In the genomic region with DNA sequence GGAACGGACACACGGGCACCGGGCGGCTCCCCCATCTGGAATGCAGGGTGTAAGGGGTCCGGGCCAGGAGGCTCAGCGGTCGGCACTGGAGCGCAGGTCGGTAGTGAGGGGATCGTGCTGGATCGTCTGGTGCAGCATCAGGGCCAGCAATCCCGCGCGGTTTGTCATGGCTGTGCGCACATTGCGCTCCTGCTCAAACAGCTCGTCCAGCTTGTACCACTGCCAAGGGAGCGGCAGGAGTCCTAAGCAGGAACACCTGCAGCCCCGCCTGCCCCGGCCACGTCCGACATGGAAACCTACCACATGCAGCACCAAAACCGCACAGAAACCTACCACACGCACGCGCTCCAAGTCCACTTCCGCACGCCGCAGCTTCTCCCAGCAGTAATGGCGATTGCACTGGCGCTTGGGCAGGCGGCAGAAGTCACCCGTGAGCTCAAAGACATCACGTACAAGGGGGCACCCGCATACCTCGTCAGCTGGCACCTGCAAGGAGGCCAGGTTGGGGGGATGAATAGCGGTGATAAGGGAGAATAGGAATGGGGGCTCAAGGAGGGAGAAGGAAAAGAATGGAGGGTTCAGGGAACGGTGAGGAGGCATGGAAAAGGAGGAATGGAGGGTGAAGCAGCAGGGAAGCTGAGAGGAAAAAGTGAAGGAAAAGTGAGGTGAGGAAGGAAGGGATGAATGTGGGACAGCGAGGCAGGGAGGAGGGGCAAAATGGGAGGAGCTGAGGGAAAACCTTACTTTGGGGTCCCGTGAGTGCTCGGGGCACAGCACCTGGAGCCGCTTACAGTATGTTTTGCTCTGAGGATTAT, we compare ENCODE assay signal across 12 cellular contexts. TPM values are rescaled to one million over a fixed set of nuclear protein-coding genes. Genes with fewer than 3 reads are reported as not detected.
DNase-seq lines count a peak whose midpoint lies in the region; ATAC-seq and TF ChIP-seq lines count a peak whose summit lies in the region.
"Had no signal": no experiment of that assay in that cellular context is flagged by ENCODE, and none has a peak within 500 bp of the region (broad histone marks: within the 10 kb centered on the region; RNA-seq: fewer than 3 reads in every experiment).

No MANE protein-coding gene starts in this region.

- TF ChIP-seq CTCF in OCI-LY7 (conservative IDR thresholded peaks at IDR 0.05; ENCODE audit: low read length): no peak
- TF ChIP-seq CTCF in endothelial cell (IDR thresholded peaks at IDR 0.05; ENCODE audit: unreplicated experiment): no peak

- H3K36me3 ChIP-seq in OCI-LY7 (ENCODE audit: insufficient read depth, low read length): peaks cover 59% of the 10 kb centered on the region
- H3K36me3 ChIP-seq in skeletal muscle tissue (ENCODE audit: control insufficient read depth in 3 of 3, insufficient read depth in 3 of 3, low read length in 3 of 3): peaks cover 37 to 45% (median 42%) of the 10 kb centered on the region in 3 donors

- peaks cover 47% of the 10 kb centered on the region for H3K4me1 Mint-ChIP-seq in activated T-cell treated with anti-CD3 and anti-CD28 coated beads, Interleukin-2, amount 50 U/mL, for 4 hours (ENCODE audit: low read depth)
- H3K4me1 Mint-ChIP-seq in endothelial cell (ENCODE audit: unreplicated experiment): peaks cover 37% of the 10 kb centered on the region

- H3K9me2 ChIP-seq in OCI-LY7 (ENCODE audit: insufficient read depth, low read length): no peaks in the 10 kb centered on the region

- H3K4me1 ChIP-seq in OCI-LY7 (ENCODE audit: insufficient read depth, low read length, poor library complexity, severe bottlenecking) (peaks cover 24% of the 10 kb centered on the region), skeletal muscle tissue (ENCODE audit: control insufficient read depth in 3 of 3, insufficient read depth in 3 of 3, low read length in 3 of 3) (peaks cover 21 to 40% (median 26%) of the 10 kb centered on the region in 3 donors)

- no peak overlapping the region for H2AFZ ChIP-seq in OCI-LY7 (ENCODE audit: low read length)

- H3K4me2 ChIP-seq in OCI-LY7 (ENCODE audit: low read length): no peak overlapping the region

- H3K4me3 Mint-ChIP-seq in activated T-cell treated with anti-CD3 and anti-CD28 coated beads, Interleukin-2, amount 50 U/mL, for 4 hours: peak overlapping the region; percentile 15
- peak overlapping the region; percentile 82 for H3K4me3 Mint-ChIP-seq in endothelial cell (ENCODE audit: unreplicated experiment)

- POLR2A ChIA-PET in OCI-LY7 (lab: Charles Lee): interaction anchor here (0.7 to 1.6 kb wide), 3 partner anchors 38 to 74 kb away, joined by 3 read pairs; no protein-coding TSS in a partner anchor

- ATAC-seq in activated T-cell treated with anti-CD3 and anti-CD28 coated beads, Interleukin-2, amount 50 U/mL, for 4 hours: no peak
- ATAC-seq in HG02759 (IDR thresholded peaks at IDR 0.05; ENCODE audit: unreplicated experiment): no peak
- no peak for ATAC-seq in HG02970 (IDR thresholded peaks at IDR 0.05; ENCODE audit: low FRiP score, unreplicated experiment)

- peaks cover 44% of the 10 kb centered on the region for H3K79me2 ChIP-seq in OCI-LY7 (ENCODE audit: insufficient read depth, low read depth, low read length)

- no peaks in the 10 kb centered on the region for H3K9me3 Mint-ChIP-seq in activated T-cell treated with anti-CD3 and anti-CD28 coated beads, Interleukin-2, amount 50 U/mL, for 4 hours
- H3K9me3 Mint-ChIP-seq in endothelial cell (ENCODE audit: unreplicated experiment): no peaks in the 10 kb centered on the region

- no peaks in the 10 kb centered on the region for H3K9me3 ChIP-seq in OCI-LY7 (ENCODE audit: low read length)
- H3K9me3 ChIP-seq in skeletal muscle tissue (ENCODE audit: control insufficient read depth in 3 of 3, low read length in 3 of 3): no peaks in the 10 kb centered on the region
- H3K9me3 ChIP-seq: thoracic aorta had no signal

- DNase-seq in activated T-cell treated with anti-CD3 and anti-CD28 coated beads, Interleukin-2, amount 50 U/mL, for 4 hours: no peak
- no peak for DNase-seq in activated T-cell treated with anti-CD3 and anti-CD28 coated beads for 4 hours
- DNase-seq in OCI-LY7 (ENCODE audit: low spot score): no peak
- no peak for DNase-seq in endothelial cell (ENCODE audit: low spot score)
- no peak for DNase-seq in OCI-M1 (lab: John Stamatoyannopoulos, UW)
- DNase-seq: brain microvascular endothelial cell, glutamatergic neuron, NCI-H1417 treated with DMSO at 0.1 percent for 48 hours had no signal

- no peaks in the 10 kb centered on the region for H3K27me3 ChIP-seq in skeletal muscle tissue (ENCODE audit: control insufficient read depth in 3 of 3, insufficient read depth in 3 of 3, low read length in 3 of 3)
- H3K27me3 ChIP-seq: brain microvascular endothelial cell had no signal

- peaks cover 35% of the 10 kb centered on the region for H3K36me3 Mint-ChIP-seq in activated T-cell treated with anti-CD3 and anti-CD28 coated beads, Interleukin-2, amount 50 U/mL, for 4 hours (ENCODE audit: insufficient read depth)
- peaks cover 21% of the 10 kb centered on the region for H3K36me3 Mint-ChIP-seq in endothelial cell (ENCODE audit: low read depth, unreplicated experiment)

- H3K27ac Mint-ChIP-seq in endothelial cell (ENCODE audit: unreplicated experiment): peak overlapping the region; percentile 57

- H4K20me1 ChIP-seq in OCI-LY7 (ENCODE audit: insufficient read depth, low read length): no peaks in the 10 kb centered on the region

- intact Hi-C loops in OCI-LY7 (cut with micrococcal nuclease; ENCODE audit: unreplicated experiment): no loop called here

- CTCF ChIA-PET in OCI-LY7 (lab: Charles Lee; ENCODE audit: unreplicated experiment): no interaction called here

- H3K4me3 ChIP-seq in OCI-LY7 (ENCODE audit: low read depth, low read length, poor library complexity, severe bottlenecking) (no peak overlapping the region), skeletal muscle tissue (ENCODE audit: low read length in 3 of 3) (peak overlapping the region in 2 of 3 donors; percentile 95 to 100)

- TSS peak; percentile 51 for BruUV-seq in OCI-LY7 (replicated peaks; lab: Mats Ljungman, UMichigan)

- H3K27ac ChIP-seq in OCI-LY7 (ENCODE audit: low read depth, low read length, poor library complexity, severe bottlenecking) (no peak overlapping the region), skeletal muscle tissue (ENCODE audit: low read depth, low read length) (no peak overlapping the region)

- H3K9ac ChIP-seq in skeletal muscle tissue (ENCODE audit: low read depth in 1 of 3, low read length in 3 of 3): peak overlapping the region in 1 of 3 donors; percentile 84

- H3K27me3 Mint-ChIP-seq in activated T-cell treated with anti-CD3 and anti-CD28 coated beads, Interleukin-2, amount 50 U/mL, for 4 hours (ENCODE audit: low read depth): no peaks in the 10 kb centered on the region
- H3K27me3 Mint-ChIP-seq in endothelial cell (ENCODE audit: unreplicated experiment): peaks cover 29% of the 10 kb centered on the region

RNA-seq across cellular contexts. Expression of a gene that starts 1.4 kb away (rescaled TPM):
- total RNA-seq in activated T-cell treated with anti-CD3 and anti-CD28 coated beads, Interleukin-2, amount 50 U/mL, for 4 hours: 100 to 1,000 TPM; 103 to 113 (median 104) TPM
- total RNA-seq in OCI-LY7 (2014; rRNA removed; shearing (Covaris generic)): 39.8 and 42.2 TPM in 2 replicates
- total RNA-seq in OCI-LY7 (2022) (44.1 and 47.3 TPM in 2 replicates), endothelial cell (ENCODE audit: unreplicated experiment) (65.1 TPM), skeletal muscle tissue (29.2 TPM)

RNA-seq across cellular contexts. Expression of a gene that starts 4.8 kb away (rescaled TPM):
- total RNA-seq in activated T-cell treated with anti-CD3 and anti-CD28 coated beads, Interleukin-2, amount 50 U/mL, for 4 hours: 100 to 1,000 TPM; 132 to 147 (median 145) TPM
- 54.4 and 61.7 TPM in 2 replicates for total RNA-seq in OCI-LY7 (2014; rRNA removed; shearing (Covaris generic))
- total RNA-seq in OCI-LY7 (2022): 79.1 and 97.4 TPM in 2 replicates
- 71.7 TPM for total RNA-seq in endothelial cell (ENCODE audit: unreplicated experiment)
- 13.6 TPM for total RNA-seq in skeletal muscle tissue

RNA-seq across cellular contexts. Expression of a gene that starts 16.4 kb away (rescaled TPM):
- total RNA-seq in activated T-cell treated with anti-CD3 and anti-CD28 coated beads, Interleukin-2, amount 50 U/mL, for 4 hours: under 1 TPM; 0.14 to 0.40 (median 0.28) TPM
- 0.57 TPM in 1 of 2 replicates, not detected in the other for total RNA-seq in OCI-LY7 (2014; rRNA removed; shearing (Covaris generic))
- 0.52 and 0.86 TPM in 2 replicates for total RNA-seq in OCI-LY7 (2022)
- 0.56 TPM for total RNA-seq in endothelial cell (ENCODE audit: unreplicated experiment)
- not detected for total RNA-seq in skeletal muscle tissue
